12 cellular contexts compared by ENCODE assay signal in the genomic region with DNA sequence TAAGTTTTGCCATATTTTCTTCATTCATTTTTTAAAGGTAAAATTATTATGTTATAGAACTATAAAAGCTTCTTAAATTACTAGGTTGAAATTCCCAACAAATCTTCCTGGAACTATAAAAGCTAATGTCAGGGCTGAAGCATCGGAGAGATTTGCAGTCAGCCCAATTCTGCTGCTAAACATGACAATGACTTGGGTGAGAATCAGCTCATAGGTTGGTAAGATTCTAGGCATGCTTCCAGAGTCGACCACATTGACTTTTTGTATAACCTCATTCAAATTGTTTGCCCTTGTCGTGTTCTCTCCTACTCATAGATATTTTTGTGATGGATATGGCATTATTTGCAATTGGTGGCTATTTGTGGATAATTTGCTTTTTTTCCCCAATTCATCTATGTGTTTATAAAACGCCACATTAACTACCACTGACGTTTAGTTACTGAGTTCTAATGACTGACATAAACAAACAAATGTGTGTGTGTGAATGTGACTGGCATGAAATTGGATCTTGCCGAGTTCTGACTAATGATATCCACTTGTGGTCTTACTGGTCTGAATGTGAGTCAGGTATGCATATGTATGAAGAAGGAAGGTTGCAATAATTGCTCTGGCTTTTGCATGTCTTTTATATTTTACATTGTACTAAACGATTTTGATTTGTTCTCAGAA.
DNase-seq lines count a peak whose midpoint lies in the region; FAIRE-seq and TF ChIP-seq lines count a peak whose summit lies in the region.
"Had no signal": no experiment of that assay in that cellular context is flagged by ENCODE, and none has a peak within 500 bp of the region (broad histone marks: within the 10 kb centered on the region; RNA-seq: fewer than 3 reads in every experiment).

No MANE protein-coding gene starts in this region.

- H2AK5ac ChIP-seq in mesenchymal stem cell (ENCODE audit: low read length, severe bottlenecking), result no peak overlapping the region

- no peak overlapping the region for H2BK15ac ChIP-seq in mesenchymal stem cell (ENCODE audit: low read depth, poor library complexity, severe bottlenecking)

- no peak overlapping the region for H3K9ac ChIP-seq in adipocyte (ENCODE audit: low read length)
- no peak overlapping the region for H3K9ac ChIP-seq in mesenchymal stem cell (ENCODE audit: low read length)

- H3K36me3 Mint-ChIP-seq in activated CD4-positive, alpha-beta memory T cell treated with anti-CD3 and anti-CD28 coated beads, Interleukin-2, amount 10 ng/mL, durations not matched to agents 7 days and 5 days (ENCODE audit: low read depth), result no peaks in the 10 kb centered on the region
- H3K36me3 Mint-ChIP-seq: T-cell had no signal

- CTCF ChIA-PET in activated CD4-positive, alpha-beta memory T cell treated with anti-CD3 and anti-CD28 coated beads, Interleukin-2, amount 10 ng/mL, durations not matched to agents 7 days and 5 days (lab: Charles Lee), result no interaction called here

- no peak overlapping the region for H3K18ac ChIP-seq in mesenchymal stem cell (ENCODE audit: low read depth in 1 of 2, low read length in 2 of 2)

- H3K27ac Mint-ChIP-seq in activated CD4-positive, alpha-beta memory T cell treated with anti-CD3 and anti-CD28 coated beads, Interleukin-2, amount 10 ng/mL, durations not matched to agents 7 days and 5 days, result no peak overlapping the region
- H3K27ac Mint-ChIP-seq: activated CD4-positive, alpha-beta T cell treated with anti-CD3 and anti-CD28 coated beads, Interleukin-2, amount 10 ng/mL, durations not matched to agents 24 days and 14 days; activated T-helper 2 cell treated with anti-CD3 and anti-CD28 coated beads, Interferon-gamma antibody, Interleukin-2, Interleukin-4, amounts not matched to agents 10 μg/mL and 5 μg/mL and 100 μg/mL, durations not matched to agents 14 hours and 24 hours and 36 hours; T-cell had no signal

- no peak overlapping the region for H2BK5ac ChIP-seq in mesenchymal stem cell (ENCODE audit: low read depth, low read length, poor library complexity, severe bottlenecking)

- WGBS in mesenchymal stem cell, result 46% methylated on average over 4 of the region's 7 CpGs

- peaks cover 3% of the 10 kb centered on the region for H3K27me3 Mint-ChIP-seq in activated CD4-positive, alpha-beta memory T cell treated with anti-CD3 and anti-CD28 coated beads, Interleukin-2, amount 10 ng/mL, durations not matched to agents 7 days and 5 days
- H3K27me3 Mint-ChIP-seq: T-cell had no signal

- H3K14ac ChIP-seq in mesenchymal stem cell (ENCODE audit: low read length in 2 of 2), result no peak overlapping the region

- POLR2A ChIA-PET in activated CD4-positive, alpha-beta memory T cell treated with anti-CD3 and anti-CD28 coated beads, Interleukin-2, amount 10 ng/mL, durations not matched to agents 7 days and 5 days (lab: Charles Lee), result no interaction called here

- H3K9me3 Mint-ChIP-seq in activated CD4-positive, alpha-beta memory T cell treated with anti-CD3 and anti-CD28 coated beads, Interleukin-2, amount 10 ng/mL, durations not matched to agents 7 days and 5 days, result no peaks in the 10 kb centered on the region
- H3K9me3 Mint-ChIP-seq: activated CD4-positive, alpha-beta T cell treated with anti-CD3 and anti-CD28 coated beads, Interleukin-2, amount 10 ng/mL, durations not matched to agents 24 days and 14 days; activated T-helper 2 cell treated with anti-CD3 and anti-CD28 coated beads, Interferon-gamma antibody, Interleukin-2, Interleukin-4, amounts not matched to agents 10 μg/mL and 5 μg/mL and 100 μg/mL, durations not matched to agents 14 hours and 24 hours and 36 hours; T-cell had no signal

- intact Hi-C loops in tibial artery (cut with DNase I; ENCODE audit: low total_unique reads), result no loop called here

- no peak for TF ChIP-seq CTCF in tibial artery (IDR thresholded peaks at IDR 0.05)

- no peak overlapping the region for H2AFZ ChIP-seq in mesenchymal stem cell (ENCODE audit: low read depth, low read length)

- H3K9me3 ChIP-seq in adipocyte (ENCODE audit: control insufficient read depth, low read length) (no peaks in the 10 kb centered on the region), mesenchymal stem cell (ENCODE audit: control insufficient read depth, low read length) (no peaks in the 10 kb centered on the region), tibial artery (no peaks in the 10 kb centered on the region)
- H3K9me3 ChIP-seq: right atrium auricular region had no signal

- no peaks in the 10 kb centered on the region for H3K4me1 Mint-ChIP-seq in activated CD4-positive, alpha-beta memory T cell treated with anti-CD3 and anti-CD28 coated beads, Interleukin-2, amount 10 ng/mL, durations not matched to agents 7 days and 5 days
- H3K4me1 Mint-ChIP-seq: activated CD4-positive, alpha-beta T cell treated with anti-CD3 and anti-CD28 coated beads, Interleukin-2, amount 10 ng/mL, durations not matched to agents 24 days and 14 days; T-cell had no signal

- H3K36me3 ChIP-seq in adipocyte (ENCODE audit: control insufficient read depth, insufficient read depth, low read length, severe bottlenecking), result no peaks in the 10 kb centered on the region
- H3K36me3 ChIP-seq in mesenchymal stem cell (ENCODE audit: control insufficient read depth in 1 of 2, insufficient read depth in 2 of 2, low read depth in 1 of 2, low read length in 2 of 2), result no peaks in the 10 kb centered on the region
- H3K36me3 ChIP-seq in tibial artery, result no peaks in the 10 kb centered on the region
- H3K36me3 ChIP-seq: right atrium auricular region had no signal

- DNase-seq in GM19239 (ENCODE audit: insufficient read length, low spot score) (no peak), NCI-H1436 (lab: John Stamatoyannopoulos, UW) (peak; percentile 30), adipocyte (ENCODE audit: low read depth) (peak; percentile 30), mesenchymal stem cell (peak; percentile 65), retina (no peak), kidney glomerular epithelial cell (lab: John Stamatoyannopoulos, UW) (no peak), tibial artery (no peak)
- DNase-seq in activated CD4-positive, alpha-beta memory T cell treated with anti-CD3 and anti-CD28 coated beads, Interleukin-2, amount 10 ng/mL, durations not matched to agents 7 days and 5 days, result no peak
- DNase-seq: activated CD4-positive, alpha-beta T cell treated with anti-CD3 and anti-CD28 coated beads, Interleukin-2, amount 10 ng/mL, durations not matched to agents 24 days and 14 days; T-cell had no signal

- no peaks in the 10 kb centered on the region for H3K27me3 ChIP-seq in adipocyte (replicated peaks; ENCODE audit: control insufficient read depth, insufficient read depth, low read length)
- H3K27me3 ChIP-seq in mesenchymal stem cell (ENCODE audit: control insufficient read depth in 1 of 2, insufficient read depth in 1 of 2, low read length in 2 of 2), result no peaks in the 10 kb centered on the region
- H3K27me3 ChIP-seq in tibial artery, result no peaks in the 10 kb centered on the region
- H3K27me3 ChIP-seq: right atrium auricular region had no signal

- H3K23ac ChIP-seq in mesenchymal stem cell (ENCODE audit: low read length in 2 of 2), result no peak overlapping the region

- H3K27ac ChIP-seq in mesenchymal stem cell (ENCODE audit: low read length, poor library complexity, severe bottlenecking) (no peak overlapping the region), tibial artery (no peak overlapping the region)
- H3K27ac ChIP-seq: right atrium auricular region had no signal

- H3K4ac ChIP-seq in mesenchymal stem cell (ENCODE audit: low read depth in 1 of 2, low read length in 2 of 2), result no peak overlapping the region

- H2BK12ac ChIP-seq in mesenchymal stem cell (ENCODE audit: low read length in 2 of 2), result no peak overlapping the region

- no peak overlapping the region for H4K91ac ChIP-seq in mesenchymal stem cell (ENCODE audit: low read length)

- peaks cover 26% of the 10 kb centered on the region for H3K79me1 ChIP-seq in mesenchymal stem cell (replicated peaks; ENCODE audit: low read length, poor library complexity, severe bottlenecking)

- no peak overlapping the region for H3K4me3 Mint-ChIP-seq in activated CD4-positive, alpha-beta memory T cell treated with anti-CD3 and anti-CD28 coated beads, Interleukin-2, amount 10 ng/mL, durations not matched to agents 7 days and 5 days
- H3K4me3 Mint-ChIP-seq: activated CD4-positive, alpha-beta T cell treated with anti-CD3 and anti-CD28 coated beads, Interleukin-2, amount 10 ng/mL, durations not matched to agents 24 days and 14 days; T-cell had no signal

- peak; percentile 42 for FAIRE-seq in GM19239 (lab: Jason Lieb, UNC)

- no peak overlapping the region for H2BK120ac ChIP-seq in mesenchymal stem cell (ENCODE audit: low read depth, low read length)

- H3K4me2 ChIP-seq in mesenchymal stem cell (ENCODE audit: low read length, poor library complexity, severe bottlenecking), result no peak overlapping the region

- no peak overlapping the region for H3K4me3 ChIP-seq in adipocyte (ENCODE audit: low read length)
- H3K4me3 ChIP-seq in mesenchymal stem cell (ENCODE audit: insufficient read depth in 1 of 2, low read depth in 1 of 2, low read length in 2 of 2), result no peak overlapping the region
- H3K4me3 ChIP-seq in tibial artery, result no peak overlapping the region
- H3K4me3 ChIP-seq: right atrium auricular region had no signal

- H3K4me1 ChIP-seq in adipocyte (ENCODE audit: control insufficient read depth, insufficient read depth, low read length), result peaks cover 7% of the 10 kb centered on the region
- no peaks in the 10 kb centered on the region for H3K4me1 ChIP-seq in mesenchymal stem cell (ENCODE audit: control insufficient read depth, insufficient read depth, low read depth, low read length)
- peaks cover 0 to 12% (median 0%) of the 10 kb centered on the region in 4 donors for H3K4me1 ChIP-seq in tibial artery

- H4K8ac ChIP-seq in mesenchymal stem cell (ENCODE audit: low read length), result no peak overlapping the region

Comparison
In these comparisons a context has a peak if more than half of its experiments do, and no peak if none do; other contexts are left out.
1. DNase-seq: peak in NCI-H1436 (single experiment), adipocyte (single experiment) and mesenchymal stem cell (single experiment); none in GM19239 (single experiment), activated CD4-positive, alpha-beta memory T cell treated with anti-CD3 and anti-CD28 coated beads, Interleukin-2, amount 10 ng/mL, durations not matched to agents 7 days and 5 days (single experiment), retina (single experiment), kidney glomerular epithelial cell (single experiment) and tibial artery (0 of 2).